ENCODE assay signal across 8 cellular contexts in genomic region chr13:45615501-45616101, GRCh38. TPM values are rescaled to one million over a fixed set of nuclear protein-coding genes. Genes with fewer than 3 reads are reported as not detected.
DNase-seq lines count a peak whose midpoint lies in the region; ATAC-seq and TF ChIP-seq lines count a peak whose summit lies in the region.

Gene ERICH6B, minus strand, starts transcription at chr13:45615739. Its CDS starts 18,734 bp downstream, at chr13:45597005.

- no peak for TF ChIP-seq CTCF in GM06990 (IDR thresholded peaks at IDR 0.05; ENCODE audit: insufficient read depth, low read length, poor library complexity, severe bottlenecking)
- no peak for TF ChIP-seq CTCF in fibroblast of villous mesenchyme (IDR thresholded peaks at IDR 0.05; ENCODE audit: insufficient read depth, low read depth, low read length)
- no peak for TF ChIP-seq CTCF in omental fat pad (IDR thresholded peaks at IDR 0.05)
- no peak for TF ChIP-seq CTCF in GM10248 (IDR thresholded peaks at IDR 0.05; ENCODE audit: control extremely low read depth, extremely low read depth, low read depth, missing control alignments)

- no peaks in the 10 kb centered on the region for H3K36me3 ChIP-seq in GM06990 (ENCODE audit: control insufficient read depth, insufficient read depth, low read length)

- H3K27me3 ChIP-seq in GM06990 (replicated peaks; ENCODE audit: control insufficient read depth, insufficient read depth, low read length) = peaks cover 3% of the 10 kb centered on the region; the same call in 1 of the 2 replicates

- peak; percentile 66 for ATAC-seq in omental fat pad (ENCODE audit: low FRiP score)

- CTCF ChIA-PET in GM10248 (lab: Yijun Ruan, JAX) = interaction anchor here (1.0 kb wide), 1 partner anchor 102 kb away, joined by 3 read pairs; no protein-coding TSS in a partner anchor

- DNase-seq in GM06990 (ENCODE audit: extremely low read depth, insufficient read length) = peak; percentile 8
- peak; percentile 57 for DNase-seq in NCI-H526 treated with DMSO at 0.1 percent for 48 hours (lab: John Stamatoyannopoulos, UW)
- DNase-seq in fibroblast of villous mesenchyme (ENCODE audit: low read depth) = peak; percentile 14
- DNase-seq in omental fat pad (ENCODE audit: low spot score) = no peak
- no peak for DNase-seq in KG1 (lab: John Stamatoyannopoulos, UW)
- DNase-seq in GM19238 (ENCODE audit: insufficient read length, low spot score) = no peak
- no peak for DNase-seq in GM10248 (ENCODE audit: extremely low spot score)
- DNase-seq in Kasumi-1 (lab: John Stamatoyannopoulos, UW) = no peak

- POLR2A ChIA-PET in GM10248 (lab: Yijun Ruan, JAX) = no interaction called here

- no peak within 1 kb of the TSS for H3K4me3 ChIP-seq in GM06990 (replicated peaks; ENCODE audit: low read depth, low read length)
- H3K4me3 ChIP-seq in fibroblast of villous mesenchyme (ENCODE audit: low read depth, low read length) = no peak within 1 kb of the TSS

RNA-seq across cellular contexts. Expression of gene ERICH6B, which starts in this region (rescaled TPM):
- total RNA-seq in fibroblast of villous mesenchyme = not detected in 2 replicates
- total RNA-seq in omental fat pad = not detected

Comparison
In these comparisons a context has a peak if more than half of its experiments do, and no peak if none do; other contexts are left out.
1. Peak in DNase-seq in fibroblast of villous mesenchyme; RNA of the gene not detected or under 1 TPM.
2. Peak in ATAC-seq in omental fat pad; RNA of the gene not detected or under 1 TPM.
3. DNase-seq: peak in GM06990 (single experiment) and NCI-H526 treated with DMSO at 0.1 percent for 48 hours (single experiment); none in omental fat pad (single experiment), KG1 (single experiment), GM19238 (single experiment), GM10248 (single experiment) and Kasumi-1 (0 of 2).